In the genomic region with DNA sequence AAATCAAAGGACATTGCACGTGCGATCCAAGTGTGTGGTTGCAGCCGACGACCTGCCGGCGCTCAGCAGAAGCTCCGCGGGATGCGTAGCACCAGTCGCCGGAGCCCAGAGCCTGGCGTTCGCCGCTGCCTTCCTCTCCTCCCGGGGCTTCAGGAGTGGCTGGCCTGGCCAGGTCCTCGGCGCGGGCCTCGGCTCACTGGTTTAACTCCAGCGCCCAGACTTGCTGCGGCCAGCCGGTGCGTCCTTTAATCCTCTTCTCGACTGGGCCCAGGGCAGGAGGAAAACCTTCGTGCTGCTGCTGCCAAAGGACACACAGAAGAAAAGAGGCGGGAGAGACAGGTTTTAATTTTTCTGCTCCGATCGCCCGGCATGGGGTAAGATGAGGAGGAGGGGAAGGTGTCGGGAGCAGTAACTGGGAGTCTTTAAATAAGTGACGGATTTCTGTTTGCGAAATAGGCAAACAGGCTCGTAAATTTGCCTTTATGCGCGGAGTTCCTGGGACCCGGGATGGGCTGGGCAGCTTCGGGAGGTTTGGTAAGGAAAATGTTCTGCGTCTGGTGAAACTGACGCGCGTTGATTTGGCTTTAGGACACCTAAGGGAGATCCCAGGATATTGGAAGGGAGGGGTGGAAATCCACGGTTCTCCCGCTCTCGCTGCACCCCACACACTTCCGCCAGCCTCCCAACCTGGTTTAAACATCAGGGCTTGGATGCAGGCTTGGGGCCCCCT, we compare ENCODE assay signal across 1 cellular context.
TF ChIP-seq lines count a peak whose summit lies in the region.

No MANE protein-coding gene starts in this region.

TF ChIP-seq in H1, 55 proteins besides CTCF, POLR2A, EP300 and RAD21:
- TF ChIP-seq JUND (IDR thresholded peaks at IDR 0.05; ENCODE audit: low read length) (no peak), TAF7 (optimal IDR thresholded peaks at IDR 0.05; ENCODE audit: borderline replicate concordance, low read depth, low read length) (no peak), KDM4A (IDR thresholded peaks at IDR 0.05; ENCODE audit: low read depth, low read length, severe bottlenecking) (peak; percentile 31), KDM5A (IDR thresholded peaks at IDR 0.05; ENCODE audit: low read length) (no peak), RNF2 (IDR thresholded peaks at IDR 0.05; ENCODE audit: borderline replicate concordance, low read depth, low read length, missing control alignments, poor library complexity, severe bottlenecking) (peak; percentile 73), SAP30 (IDR thresholded peaks at IDR 0.05; ENCODE audit: insufficient read depth, insufficient replicate concordance, low read length) (no peak), BRCA1 (IDR thresholded peaks at IDR 0.05; ENCODE audit: low read depth, low read length) (no peak), PHF8 (conservative IDR thresholded peaks at IDR 0.05; ENCODE audit: low read depth, low read length) (no peak), ASH2L (IDR thresholded peaks at IDR 0.05; ENCODE audit: low read length) (no peak), CHD2 (IDR thresholded peaks at IDR 0.05; ENCODE audit: low read length) (no peak), RBBP5 (IDR thresholded peaks at IDR 0.05; ENCODE audit: borderline replicate concordance, low read depth, low read length) (no peak; the same call in 1 of the 2 replicates), SIX5 (IDR thresholded peaks at IDR 0.05; ENCODE audit: low read depth, low read length) (no peak), KDM1A (IDR thresholded peaks at IDR 0.05; ENCODE audit: borderline replicate concordance, low read length) (no peak), CTBP2 (IDR thresholded peaks at IDR 0.05; ENCODE audit: borderline replicate concordance, insufficient read depth, insufficient read length, low read length) (peak; percentile 90), RXRA (IDR thresholded peaks at IDR 0.05; ENCODE audit: insufficient read depth, low read depth, low read length) (no peak), SP2 (IDR thresholded peaks at IDR 0.05; ENCODE audit: low read length) (no peak), BACH1 (IDR thresholded peaks at IDR 0.05; ENCODE audit: low read length) (no peak), SIN3A (conservative IDR thresholded peaks at IDR 0.05 in 1 of 2, IDR thresholded peaks at IDR 0.05 in 1 of 2; ENCODE audit: low read depth in 1 of 2, low read length in 2 of 2) (no peak), POU5F1 (IDR thresholded peaks at IDR 0.05; ENCODE audit: low read depth, low read length) (no peak), GTF2F1 (IDR thresholded peaks at IDR 0.05; ENCODE audit: borderline replicate concordance, low read depth, low read length) (no peak), EZH2 (IDR thresholded peaks at IDR 0.05; ENCODE audit: low read depth, low read length, severe bottlenecking) (no peak), POLR2AphosphoS5 (IDR thresholded peaks at IDR 0.05; ENCODE audit: low read depth, low read length) (no peak)
- TF ChIP-seq, protein P1, sequence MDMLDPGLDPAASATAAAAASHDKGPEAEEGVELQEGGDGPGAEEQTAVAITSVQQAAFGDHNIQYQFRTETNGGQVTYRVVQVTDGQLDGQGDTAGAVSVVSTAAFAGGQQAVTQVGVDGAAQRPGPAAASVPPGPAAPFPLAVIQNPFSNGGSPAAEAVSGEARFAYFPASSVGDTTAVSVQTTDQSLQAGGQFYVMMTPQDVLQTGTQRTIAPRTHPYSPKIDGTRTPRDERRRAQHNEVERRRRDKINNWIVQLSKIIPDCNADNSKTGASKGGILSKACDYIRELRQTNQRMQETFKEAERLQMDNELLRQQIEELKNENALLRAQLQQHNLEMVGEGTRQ (IDR thresholded peaks at IDR 0.05; ENCODE audit: low read length): no peak
